In the genomic region with DNA sequence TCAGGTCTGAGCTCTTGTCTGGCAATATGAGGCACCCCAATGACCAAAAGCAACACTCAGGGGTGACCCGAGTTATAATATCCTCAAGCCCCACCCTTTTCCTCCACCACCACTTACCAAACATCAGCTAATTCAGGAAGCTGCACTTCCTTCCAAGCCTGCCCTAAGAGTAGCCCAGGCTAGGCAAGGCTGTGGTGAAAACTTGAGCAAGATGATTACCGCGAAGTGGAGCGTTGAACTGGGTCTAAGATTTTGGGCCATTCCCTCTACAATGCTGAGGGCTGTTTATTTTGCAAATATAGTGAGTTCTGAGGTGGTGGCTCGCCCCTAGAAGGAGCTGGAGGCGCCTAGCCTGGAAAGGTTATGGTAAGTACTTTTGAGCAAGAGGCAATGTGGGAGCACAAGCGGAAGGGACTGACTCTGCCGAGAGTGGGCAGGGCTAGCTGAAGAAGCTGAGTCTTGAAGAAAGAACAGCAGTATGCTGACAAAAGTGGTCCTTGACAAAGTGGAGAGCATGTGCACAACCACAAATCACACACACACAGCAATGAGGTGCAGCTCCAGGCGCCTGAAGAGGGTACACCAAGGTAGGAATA, we compare ENCODE assay signal across 11 cellular contexts. TPM values are rescaled to one million over a fixed set of nuclear protein-coding genes. Genes with fewer than 3 reads are reported as not detected.
DNase-seq lines count a peak whose midpoint lies in the region; ATAC-seq lines count a peak whose summit lies in the region.
"Had no signal": no experiment of that assay in that cellular context is flagged by ENCODE, and none has a peak within 500 bp of the region (broad histone marks: within the 10 kb centered on the region; RNA-seq: fewer than 3 reads in every experiment).

A gene with protein sequence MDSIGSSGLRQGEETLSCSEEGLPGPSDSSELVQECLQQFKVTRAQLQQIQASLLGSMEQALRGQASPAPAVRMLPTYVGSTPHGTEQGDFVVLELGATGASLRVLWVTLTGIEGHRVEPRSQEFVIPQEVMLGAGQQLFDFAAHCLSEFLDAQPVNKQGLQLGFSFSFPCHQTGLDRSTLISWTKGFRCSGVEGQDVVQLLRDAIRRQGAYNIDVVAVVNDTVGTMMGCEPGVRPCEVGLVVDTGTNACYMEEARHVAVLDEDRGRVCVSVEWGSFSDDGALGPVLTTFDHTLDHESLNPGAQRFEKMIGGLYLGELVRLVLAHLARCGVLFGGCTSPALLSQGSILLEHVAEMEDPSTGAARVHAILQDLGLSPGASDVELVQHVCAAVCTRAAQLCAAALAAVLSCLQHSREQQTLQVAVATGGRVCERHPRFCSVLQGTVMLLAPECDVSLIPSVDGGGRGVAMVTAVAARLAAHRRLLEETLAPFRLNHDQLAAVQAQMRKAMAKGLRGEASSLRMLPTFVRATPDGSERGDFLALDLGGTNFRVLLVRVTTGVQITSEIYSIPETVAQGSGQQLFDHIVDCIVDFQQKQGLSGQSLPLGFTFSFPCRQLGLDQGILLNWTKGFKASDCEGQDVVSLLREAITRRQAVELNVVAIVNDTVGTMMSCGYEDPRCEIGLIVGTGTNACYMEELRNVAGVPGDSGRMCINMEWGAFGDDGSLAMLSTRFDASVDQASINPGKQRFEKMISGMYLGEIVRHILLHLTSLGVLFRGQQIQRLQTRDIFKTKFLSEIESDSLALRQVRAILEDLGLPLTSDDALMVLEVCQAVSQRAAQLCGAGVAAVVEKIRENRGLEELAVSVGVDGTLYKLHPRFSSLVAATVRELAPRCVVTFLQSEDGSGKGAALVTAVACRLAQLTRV (minus strand): TSS at position 51 of the 596 bp plus-strand sequence. CDS start 3,187 bp downstream, outside the sequence.

- peaks cover 30% of the 10 kb centered on the region for H3K36me3 Mint-ChIP-seq in stimulated activated naive CD8-positive, alpha-beta T cell treated with anti-CD3 and anti-CD28 coated beads, Interleukin-15, Interleukin-2, amounts not matched to agents 100 ng/mL and 50 ng/mL, for 24 hours (ENCODE audit: low read depth)
- H3K36me3 Mint-ChIP-seq in activated T-cell treated with anti-CD3 and anti-CD28 coated beads, Interleukin-2, amount 50 U/mL, for 24 hours (ENCODE audit: low read depth), result peaks cover 41% of the 10 kb centered on the region

- peak within 1 kb of the TSS; percentile 13 for H3K27ac ChIP-seq in adipose tissue (ENCODE audit: low read depth, low read length)

- 38 to 65% (median 42%) methylated on average over 9 of the region's 9 CpGs for WGBS in adipose tissue, 3 donors

- DNase-seq in stimulated activated naive CD8-positive, alpha-beta T cell treated with anti-CD3 and anti-CD28 coated beads, Interleukin-15, Interleukin-2, amounts not matched to agents 100 U/mL and 50 U/mL, for 24 hours, result no peak
- DNase-seq in activated T-cell treated with anti-CD3 and anti-CD28 coated beads, Interleukin-2, amount 50 U/mL, for 24 hours, result no peak
- DNase-seq in activated CD4-positive, CD25-positive, alpha-beta regulatory T cell treated with anti-CD3 and anti-CD28 coated beads, Interleukin-2, amount 50 U/mL, for 72 hours, result no peak
- DNase-seq in middle frontal gyrus (ENCODE audit: extremely low spot score, low spot score), result no peak
- DNase-seq: caudate nucleus, NCI-H226 had no signal

- peak within 1 kb of the TSS; percentile 2 for H3K27ac Mint-ChIP-seq in stimulated activated naive CD8-positive, alpha-beta T cell treated with anti-CD3 and anti-CD28 coated beads, Interleukin-15, Interleukin-2, amounts not matched to agents 100 ng/mL and 50 ng/mL, for 24 hours
- H3K27ac Mint-ChIP-seq in activated T-cell treated with anti-CD3 and anti-CD28 coated beads, Interleukin-2, amount 50 U/mL, for 24 hours, result no peak within 1 kb of the TSS

- H3K4me1 Mint-ChIP-seq in stimulated activated naive CD8-positive, alpha-beta T cell treated with anti-CD3 and anti-CD28 coated beads, Interleukin-15, Interleukin-2, amounts not matched to agents 100 ng/mL and 50 ng/mL, for 24 hours (ENCODE audit: low read depth), result peaks cover 51% of the 10 kb centered on the region
- H3K4me1 Mint-ChIP-seq in activated T-cell treated with anti-CD3 and anti-CD28 coated beads, Interleukin-2, amount 50 U/mL, for 24 hours (ENCODE audit: low read depth), result peaks cover 48% of the 10 kb centered on the region

- peaks cover 91% of the 10 kb centered on the region for H3K4me1 ChIP-seq in mononuclear cell (ENCODE audit: insufficient read depth, low read length)

- no peak within 1 kb of the TSS for H3K4me3 Mint-ChIP-seq in stimulated activated naive CD8-positive, alpha-beta T cell treated with anti-CD3 and anti-CD28 coated beads, Interleukin-15, Interleukin-2, amounts not matched to agents 100 ng/mL and 50 ng/mL, for 24 hours
- H3K4me3 Mint-ChIP-seq in activated T-cell treated with anti-CD3 and anti-CD28 coated beads, Interleukin-2, amount 50 U/mL, for 24 hours, result no peak within 1 kb of the TSS

- no peak for ATAC-seq in stimulated activated naive CD8-positive, alpha-beta T cell treated with anti-CD3 and anti-CD28 coated beads, Interleukin-15, Interleukin-2, amounts not matched to agents 100 U/mL and 50 U/mL, for 24 hours
- no peak for ATAC-seq in HG03159 (IDR thresholded peaks at IDR 0.05; ENCODE audit: unreplicated experiment)

- no peaks in the 10 kb centered on the region for H3K9me3 Mint-ChIP-seq in stimulated activated naive CD8-positive, alpha-beta T cell treated with anti-CD3 and anti-CD28 coated beads, Interleukin-15, Interleukin-2, amounts not matched to agents 100 ng/mL and 50 ng/mL, for 24 hours
- no peaks in the 10 kb centered on the region for H3K9me3 Mint-ChIP-seq in activated T-cell treated with anti-CD3 and anti-CD28 coated beads, Interleukin-2, amount 50 U/mL, for 24 hours
- H3K9me3 Mint-ChIP-seq: IgD-negative memory B cell had no signal

- no peaks in the 10 kb centered on the region for H3K9me3 ChIP-seq in mononuclear cell (ENCODE audit: low read depth, low read length)

- no peaks in the 10 kb centered on the region for H3K27me3 ChIP-seq in mononuclear cell (ENCODE audit: insufficient read depth, low read length)

- H3K4me3 ChIP-seq in mononuclear cell (ENCODE audit: low read length), result peak within 1 kb of the TSS; percentile 55

- peaks cover 10% of the 10 kb centered on the region for H3K27me3 Mint-ChIP-seq in stimulated activated naive CD8-positive, alpha-beta T cell treated with anti-CD3 and anti-CD28 coated beads, Interleukin-15, Interleukin-2, amounts not matched to agents 100 ng/mL and 50 ng/mL, for 24 hours
- H3K27me3 Mint-ChIP-seq in activated T-cell treated with anti-CD3 and anti-CD28 coated beads, Interleukin-2, amount 50 U/mL, for 24 hours, result no peaks in the 10 kb centered on the region

RNA-seq across cellular contexts. Expression of the gene that starts here (rescaled TPM):
- 10 to 100 TPM in 2 of 3 donors, 1 to 10 TPM in 1; 4.0 to 48.0 (median 21.6) TPM for polyA plus RNA-seq in adipose tissue
- total RNA-seq in mononuclear cell, result 24.2 TPM
- polyA plus RNA-seq: IgD-negative memory B cell had no signal
